ENCODE assay signal across 12 cellular contexts in genomic region chr7:137342751-137343482, GRCh38. TPM values are rescaled to one million over a fixed set of nuclear protein-coding genes. Genes with fewer than 3 reads are reported as not detected.
A peak's percentile ranks its signal among the peaks of the same experiment; 100 is the strongest.
DNase-seq lines count a peak whose midpoint lies in the region; ATAC-seq, FAIRE-seq and TF ChIP-seq lines count a peak whose summit lies in the region.
"Had no signal": no experiment of that assay in that cellular context is flagged by ENCODE, and none has a peak within 500 bp of the region (broad histone marks: within the 10 kb centered on the region; RNA-seq: fewer than 3 reads in every experiment).

No MANE protein-coding gene starts in this region.

- H3K9ac ChIP-seq in adipocyte (ENCODE audit: low read length): no peak overlapping the region

- no peaks in the 10 kb centered on the region for H3K9me3 Mint-ChIP-seq in activated CD8-positive, alpha-beta T cell treated with anti-CD3 and anti-CD28 coated beads, Interleukin-2, amount 10 ng/mL, durations not matched to agents 7 days and 5 days (ENCODE audit: insufficient read depth)

- H3K27me3 ChIP-seq in BE2C (no peaks in the 10 kb centered on the region), adipocyte (replicated peaks; ENCODE audit: control insufficient read depth, insufficient read depth, low read length) (peaks cover 11% of the 10 kb centered on the region), pancreas (no peaks in the 10 kb centered on the region)

- TF ChIP-seq CTCF in BE2C (IDR thresholded peaks at IDR 0.05; ENCODE audit: low read depth, low read length): no peak
- TF ChIP-seq CTCF in pancreas (IDR thresholded peaks at IDR 0.05): no peak

- peaks cover 13% of the 10 kb centered on the region for H3K27me3 Mint-ChIP-seq in activated CD8-positive, alpha-beta T cell treated with anti-CD3 and anti-CD28 coated beads, Interleukin-2, amount 10 ng/mL, durations not matched to agents 7 days and 5 days (ENCODE audit: low read depth)
- H3K27me3 Mint-ChIP-seq: CD8-positive, alpha-beta memory T cell; memory B cell had no signal

- WGBS in pancreas, 2 donors: 6 to 8% methylated on average over 12 of the region's 12 CpGs

- ATAC-seq in left cardiac atrium (peak; percentile 20 to 26), pancreas (no peak), GM21529 (IDR thresholded peaks at IDR 0.05; ENCODE audit: unreplicated experiment) (no peak)
- ATAC-seq in activated CD8-positive, alpha-beta T cell treated with anti-CD3 and anti-CD28 coated beads, Interleukin-2, amount 10 ng/mL, durations not matched to agents 7 days and 5 days: no peak

- H3K4me1 ChIP-seq in BE2C (peaks cover 6% of the 10 kb centered on the region), adipocyte (ENCODE audit: control insufficient read depth, insufficient read depth, low read length) (peaks cover 10% of the 10 kb centered on the region), pancreas (no peaks in the 10 kb centered on the region)

- no peak overlapping the region for H3K27ac Mint-ChIP-seq in activated CD8-positive, alpha-beta T cell treated with anti-CD3 and anti-CD28 coated beads, Interleukin-2, amount 10 ng/mL, durations not matched to agents 7 days and 5 days
- H3K27ac Mint-ChIP-seq: activated naive CD4-positive, alpha-beta T cell treated with anti-CD3 and anti-CD28 coated beads for 36 hours; CD8-positive, alpha-beta memory T cell; memory B cell; stimulated activated naive B cell treated with anti-CD40 and anti-IgM and Interleukin-4, amounts not matched to agents 10 μg/mL and 1 μg/mL and 100 μg/mL, for 72 hours had no signal

- no peaks in the 10 kb centered on the region for H3K36me3 ChIP-seq in BE2C
- no peaks in the 10 kb centered on the region for H3K36me3 ChIP-seq in adipocyte (ENCODE audit: control insufficient read depth, insufficient read depth, low read length, severe bottlenecking)
- H3K36me3 ChIP-seq in pancreas: no peaks in the 10 kb centered on the region

- H3K36me3 Mint-ChIP-seq in activated CD8-positive, alpha-beta T cell treated with anti-CD3 and anti-CD28 coated beads, Interleukin-2, amount 10 ng/mL, durations not matched to agents 7 days and 5 days (ENCODE audit: low read depth): no peaks in the 10 kb centered on the region
- H3K36me3 Mint-ChIP-seq: CD8-positive, alpha-beta memory T cell; memory B cell; stimulated activated naive B cell treated with anti-CD40 and anti-IgM and Interleukin-4, amounts not matched to agents 10 μg/mL and 1 μg/mL and 100 μg/mL, for 72 hours had no signal

- CTCF ChIA-PET in activated CD8-positive, alpha-beta T cell treated with anti-CD3 and anti-CD28 coated beads, Interleukin-2, amount 10 ng/mL, durations not matched to agents 7 days and 5 days (lab: Charles Lee): no interaction called here

- intact Hi-C loops in left cardiac atrium (cut with DNase I) (no loop called here), pancreas (cut with DNase I) (no loop called here)

- no peaks in the 10 kb centered on the region for H3K9me3 ChIP-seq in BE2C
- H3K9me3 ChIP-seq in adipocyte (ENCODE audit: control insufficient read depth, low read length): no peaks in the 10 kb centered on the region
- no peaks in the 10 kb centered on the region for H3K9me3 ChIP-seq in pancreas

- no peak overlapping the region for H3K4me3 Mint-ChIP-seq in activated CD8-positive, alpha-beta T cell treated with anti-CD3 and anti-CD28 coated beads, Interleukin-2, amount 10 ng/mL, durations not matched to agents 7 days and 5 days
- H3K4me3 Mint-ChIP-seq: activated naive CD4-positive, alpha-beta T cell treated with anti-CD3 and anti-CD28 coated beads for 36 hours; CD8-positive, alpha-beta memory T cell; memory B cell; stimulated activated naive B cell treated with anti-CD40 and anti-IgM and Interleukin-4, amounts not matched to agents 10 μg/mL and 1 μg/mL and 100 μg/mL, for 72 hours had no signal

- peak overlapping the region; percentile 70 for H3K4me3 ChIP-seq in BE2C (ENCODE audit: low read depth, low read length)
- peak overlapping the region; percentile 75 for H3K4me3 ChIP-seq in adipocyte (ENCODE audit: low read length)
- H3K4me3 ChIP-seq in pancreas: peak overlapping the region in 3 of 4 donors; percentile 2 to 19 (median 4)

- H3K27ac ChIP-seq in pancreas: no peak overlapping the region

- no peak for FAIRE-seq in pancreas (lab: Jason Lieb, UNC)

- no peaks in the 10 kb centered on the region for H3K4me1 Mint-ChIP-seq in activated CD8-positive, alpha-beta T cell treated with anti-CD3 and anti-CD28 coated beads, Interleukin-2, amount 10 ng/mL, durations not matched to agents 7 days and 5 days (ENCODE audit: low read depth)

- DNase-seq in BE2C (no peak), adipocyte (ENCODE audit: low read depth) (peak; percentile 25), left cardiac atrium (no peak), pancreas (no peak), NCI-H1694 treated with DMSO at 0.1 percent for 48 hours (lab: John Stamatoyannopoulos, UW) (no peak), OCI-M1 (lab: John Stamatoyannopoulos, UW) (no peak)
- DNase-seq in activated CD8-positive, alpha-beta T cell treated with anti-CD3 and anti-CD28 coated beads, Interleukin-2, amount 10 ng/mL, durations not matched to agents 7 days and 5 days: no peak
- DNase-seq: activated naive CD4-positive, alpha-beta T cell treated with anti-CD3 and anti-CD28 coated beads for 36 hours; CD8-positive, alpha-beta memory T cell; stimulated activated naive B cell treated with anti-CD40 and anti-IgM and Interleukin-4, amounts not matched to agents 10 μg/mL and 1 μg/mL and 100 μg/mL, for 72 hours had no signal

- POLR2A ChIA-PET in activated CD8-positive, alpha-beta T cell treated with anti-CD3 and anti-CD28 coated beads, Interleukin-2, amount 10 ng/mL, durations not matched to agents 7 days and 5 days (lab: Charles Lee): no interaction called here

RNA-seq across cellular contexts. Expression of gene PTN, which starts 0.6 kb away (rescaled TPM):
- 367 TPM for polyA plus RNA-seq in BE2C (2012; ENCODE audit: insufficient read depth, insufficient read length, low read depth)
- total RNA-seq in left cardiac atrium (10 to 100 TPM; 18.3 to 51.2 TPM), pancreas (1 to 10 TPM in 2 of 6 donors, under 1 TPM in 4; 0.35 to 1.2 (median 0.45) TPM)
- 1 to 10 TPM in 1 of 2 donors, under 1 TPM in 1; 0.46 to 1.8 TPM for polyA plus RNA-seq in pancreas
- not detected for total RNA-seq in activated CD8-positive, alpha-beta T cell treated with anti-CD3 and anti-CD28 coated beads, Interleukin-2, amount 10 ng/mL, durations not matched to agents 7 days and 5 days
- total RNA-seq: activated naive CD4-positive, alpha-beta T cell treated with anti-CD3 and anti-CD28 coated beads for 36 hours; CD8-positive, alpha-beta memory T cell had no signal
- polyA plus RNA-seq: CD8-positive, alpha-beta memory T cell had no signal

Comparison
In these comparisons a context has a peak if more than half of its experiments do, and no peak if none do; other contexts are left out.
1. H3K4me3 ChIP-seq: peak in every context shown above with its lines; median percentile 75 in adipocyte; 70 in BE2C; 4 in pancreas.
2. ATAC-seq: peak in left cardiac atrium (2 of 2); none in pancreas (0 of 4), activated CD8-positive, alpha-beta T cell treated with anti-CD3 and anti-CD28 coated beads, Interleukin-2, amount 10 ng/mL, durations not matched to agents 7 days and 5 days (single experiment) and GM21529 (single experiment).
3. RNA of gene PTN, which starts 0.6 kb away (total RNA-seq): 18.3 to 51.2 TPM in left cardiac atrium; 0.35 to 1.2 TPM in pancreas and not detected in activated CD8-positive, alpha-beta T cell treated with anti-CD3 and anti-CD28 coated beads, Interleukin-2, amount 10 ng/mL, durations not matched to agents 7 days and 5 days; every median in the first group is over 4 times any median in the second.